In genomic region chr20:10794765-10795164, GRCh38 we compare ENCODE assay signal across 18 cellular contexts.
DNase-seq lines count a peak whose midpoint lies in the region; ATAC-seq and TF ChIP-seq lines count a peak whose summit lies in the region.
"Had no signal": no experiment of that assay in that cellular context is flagged by ENCODE, and none has a peak within 500 bp of the region (broad histone marks: within the 10 kb centered on the region; RNA-seq: fewer than 3 reads in every experiment).

No MANE protein-coding gene starts in this region.

- peaks cover 11% of the 10 kb centered on the region; the same call in 1 of the 2 replicates for H3K9me2 ChIP-seq in GM23338 (ENCODE audit: insufficient read depth)

- intact Hi-C loops in body of pancreas (cut with DNase I) (no loop called here), esophagus muscularis mucosa (cut with DNase I) (no loop called here)
- intact Hi-C loops in activated CD4-positive, alpha-beta T cell treated with anti-CD3 and anti-CD28 coated beads, Interleukin-2, amount 10 ng/mL, durations not matched to agents 24 days and 14 days (cut with micrococcal nuclease) = no loop called here

- no peak overlapping the region for H3K4me3 Mint-ChIP-seq in GM23338
- H3K4me3 Mint-ChIP-seq in activated CD4-positive, alpha-beta T cell treated with anti-CD3 and anti-CD28 coated beads, Interleukin-2, amount 10 ng/mL, durations not matched to agents 24 days and 14 days = no peak overlapping the region
- H3K4me3 Mint-ChIP-seq: B cell; CD4-positive, CD25-positive, alpha-beta regulatory T cell; CD8-positive, alpha-beta T cell had no signal

- no peak for TF ChIP-seq CTCF in GM23338 (conservative IDR thresholded peaks at IDR 0.05; ENCODE audit: low read depth in 2 of 2)
- no peak for TF ChIP-seq CTCF in body of pancreas (IDR thresholded peaks at IDR 0.05)
- TF ChIP-seq CTCF in esophagus muscularis mucosa (IDR thresholded peaks at IDR 0.05) = no peak

- H3K36me3 ChIP-seq in GM23338 (ENCODE audit: insufficient read depth) (no peaks in the 10 kb centered on the region), body of pancreas (replicated peaks in 1 of 2; ENCODE audit: insufficient read depth in 1 of 2, low read depth in 2 of 2) (no peaks in the 10 kb centered on the region), esophagus muscularis mucosa (no peaks in the 10 kb centered on the region), neuronal stem cell (replicated peaks in 1 of 2; ENCODE audit: control insufficient read depth in 2 of 2, insufficient read depth in 2 of 2, low read length in 2 of 2) (no peaks in the 10 kb centered on the region)
- H3K36me3 ChIP-seq: BLaER1 had no signal

- no peak overlapping the region for H4K91ac ChIP-seq in neuronal stem cell (ENCODE audit: low read depth, low read length, poor library complexity)

- no peaks in the 10 kb centered on the region for H3F3A ChIP-seq in GM23338 (replicated peaks; ENCODE audit: low read depth)

- no peaks in the 10 kb centered on the region; the same call in 1 of the 3 replicates for H3K36me3 Mint-ChIP-seq in GM23338 (ENCODE audit: low read depth)
- H3K36me3 Mint-ChIP-seq in activated CD4-positive, alpha-beta T cell treated with anti-CD3 and anti-CD28 coated beads, Interleukin-2, amount 10 ng/mL, durations not matched to agents 24 days and 14 days (ENCODE audit: low read depth) = no peaks in the 10 kb centered on the region
- H3K36me3 Mint-ChIP-seq: CD4-positive, CD25-positive, alpha-beta regulatory T cell; CD8-positive, alpha-beta T cell had no signal

- no peak overlapping the region for H3K14ac ChIP-seq in neuronal stem cell (ENCODE audit: low read length)

- no peak overlapping the region for H3K23ac ChIP-seq in neuronal stem cell (ENCODE audit: low read depth, low read length, poor library complexity)

- 0 out of 2 replicates have a peak overlapping the region, but pooled peaks have one; percentile 63 for H3K4me2 ChIP-seq in GM23338
- H3K4me2 ChIP-seq in neuronal stem cell (ENCODE audit: insufficient read depth, low read length, poor library complexity, severe bottlenecking) = no peak overlapping the region
- H3K4me2 ChIP-seq: BLaER1 had no signal

- peaks cover 2% of the 10 kb centered on the region for H3K79me1 ChIP-seq in neuronal stem cell (ENCODE audit: low read depth, low read length)

- peak overlapping the region; percentile 84 for H2BK15ac ChIP-seq in neuronal stem cell (ENCODE audit: low read length)

- peaks cover 24% of the 10 kb centered on the region for H3K4me1 Mint-ChIP-seq in GM23338
- no peaks in the 10 kb centered on the region for H3K4me1 Mint-ChIP-seq in activated CD4-positive, alpha-beta T cell treated with anti-CD3 and anti-CD28 coated beads, Interleukin-2, amount 10 ng/mL, durations not matched to agents 24 days and 14 days
- H3K4me1 Mint-ChIP-seq: B cell; CD4-positive, CD25-positive, alpha-beta regulatory T cell had no signal

- H3K27me3 ChIP-seq in GM23338 (ENCODE audit: insufficient read depth) (no peaks in the 10 kb centered on the region), body of pancreas (no peaks in the 10 kb centered on the region), esophagus muscularis mucosa (no peaks in the 10 kb centered on the region), neuronal stem cell (ENCODE audit: control insufficient read depth in 3 of 3, insufficient read depth in 3 of 3, low read depth in 1 of 3, low read length in 3 of 3) (peaks cover 0 to 4% (median 0%) of the 10 kb centered on the region in 3 experiments)
- H3K27me3 ChIP-seq: BLaER1 had no signal

- H2AFZ ChIP-seq in GM23338 (peak overlapping the region; percentile 92; the same call in 1 of the 2 replicates), neuronal stem cell (ENCODE audit: low read length) (no peak overlapping the region)

- H2BK5ac ChIP-seq in neuronal stem cell (ENCODE audit: low read length) = no peak overlapping the region

- no peak overlapping the region for H3K4ac ChIP-seq in neuronal stem cell (ENCODE audit: low read length)

- H2BK120ac ChIP-seq in neuronal stem cell (ENCODE audit: low read depth, low read length) = no peak overlapping the region

- no peak for TF ChIP-seq EP300 in esophagus muscularis mucosa (IDR thresholded peaks at IDR 0.05)

- no peak for DNase-seq in GM23338 (ENCODE audit: low spot score)
- peak in 2 of 4 donors; percentile 21 to 38 for DNase-seq in body of pancreas
- DNase-seq in esophagus muscularis mucosa (ENCODE audit: extremely low spot score) = peak; percentile 47
- no peak for DNase-seq in neuronal stem cell (ENCODE audit: low spot score)
- no peak for DNase-seq in erythroblast (lab: John Stamatoyannopoulos, UW)
- no peak for DNase-seq in activated CD4-positive, alpha-beta T cell treated with anti-CD3 and anti-CD28 coated beads, Interleukin-2, amount 10 ng/mL, durations not matched to agents 24 days and 14 days
- DNase-seq in NCI-H226 = no peak
- DNase-seq: Caco-2; CD4-positive, CD25-positive, alpha-beta regulatory T cell; CD8-positive, alpha-beta T cell; DMS79 treated with DMSO at 0.1 percent for 48 hours; GF-D8; H9 had no signal

- H3K4me1 ChIP-seq in GM23338 (ENCODE audit: insufficient read depth) = peaks cover 24% of the 10 kb centered on the region
- peaks cover 51% of the 10 kb centered on the region for H3K4me1 ChIP-seq in body of pancreas
- no peaks in the 10 kb centered on the region for H3K4me1 ChIP-seq in esophagus muscularis mucosa
- peaks cover 5 to 9% of the 10 kb centered on the region in 2 donors for H3K4me1 ChIP-seq in neuronal stem cell (ENCODE audit: control insufficient read depth in 2 of 2, insufficient read depth in 1 of 2, low read depth in 1 of 2, low read length in 2 of 2)
- H3K4me1 ChIP-seq: BLaER1, Caco-2 had no signal

- H3K27me3 Mint-ChIP-seq in GM23338 (ENCODE audit: insufficient read depth, low read depth, poor library complexity) = peaks cover 2% of the 10 kb centered on the region
- H3K27me3 Mint-ChIP-seq in activated CD4-positive, alpha-beta T cell treated with anti-CD3 and anti-CD28 coated beads, Interleukin-2, amount 10 ng/mL, durations not matched to agents 24 days and 14 days = no peaks in the 10 kb centered on the region
- H3K27me3 Mint-ChIP-seq: B cell; CD4-positive, CD25-positive, alpha-beta regulatory T cell had no signal

- no peaks in the 10 kb centered on the region for H3K79me2 ChIP-seq in GM23338 (replicated peaks; ENCODE audit: insufficient read depth)

- no peak overlapping the region for H4K8ac ChIP-seq in neuronal stem cell (ENCODE audit: low read depth, low read length)

- ATAC-seq in GM23338 = no peak
- ATAC-seq in body of pancreas = peak; percentile 28
- ATAC-seq in GM21447 (IDR thresholded peaks at IDR 0.05; ENCODE audit: unreplicated experiment) = no peak
- ATAC-seq: CD8-positive, alpha-beta T cell; HCT116 had no signal

- WGBS in body of pancreas, 2 donors = 41 to 70% methylated on average over 3 of the region's 3 CpGs
- WGBS in esophagus muscularis mucosa = 90% methylated on average over 2 of the region's 3 CpGs
- no CpG with 5 or more reads among the region's 3 CpGs for WGBS in neuronal stem cell (ENCODE audit: extremely low coverage in 2 of 2, insufficient read length in 2 of 2, insufficient replicate concordance in 1 of 2), 2 donors

- peak overlapping the region; percentile 14 for H2BK12ac ChIP-seq in neuronal stem cell (ENCODE audit: low read length)

- no peak overlapping the region for H3K27ac Mint-ChIP-seq in GM23338
- H3K27ac Mint-ChIP-seq in activated CD4-positive, alpha-beta T cell treated with anti-CD3 and anti-CD28 coated beads, Interleukin-2, amount 10 ng/mL, durations not matched to agents 24 days and 14 days = no peak overlapping the region
- H3K27ac Mint-ChIP-seq: B cell; CD4-positive, CD25-positive, alpha-beta regulatory T cell; CD8-positive, alpha-beta T cell had no signal

- H2AK5ac ChIP-seq in neuronal stem cell (ENCODE audit: low read depth, low read length) = peak overlapping the region; percentile 85

- H3K9me3 Mint-ChIP-seq in GM23338 = no peaks in the 10 kb centered on the region; the same call in 2 of the 3 replicates
- peaks cover 4% of the 10 kb centered on the region for H3K9me3 Mint-ChIP-seq in activated CD4-positive, alpha-beta T cell treated with anti-CD3 and anti-CD28 coated beads, Interleukin-2, amount 10 ng/mL, durations not matched to agents 24 days and 14 days
- H3K9me3 Mint-ChIP-seq: H9 had no signal

- H3K9ac ChIP-seq in neuronal stem cell (ENCODE audit: low read depth, low read length, poor library complexity) = no peak overlapping the region
- H3K9ac ChIP-seq: BLaER1 had no signal

- no peak for TF ChIP-seq POLR2A in body of pancreas (IDR thresholded peaks at IDR 0.05)
- TF ChIP-seq POLR2A in esophagus muscularis mucosa (IDR thresholded peaks at IDR 0.05; ENCODE audit: low read depth) = no peak
- TF ChIP-seq POLR2A in erythroblast (IDR thresholded peaks at IDR 0.05; ENCODE audit: low read length) = no peak

- H3K18ac ChIP-seq in neuronal stem cell (ENCODE audit: low read length) = peak overlapping the region; percentile 39

- H3K27ac ChIP-seq in GM23338 (ENCODE audit: low read depth) (no peak overlapping the region), body of pancreas (peak overlapping the region; percentile 58 to 88 (median 76)), esophagus muscularis mucosa (replicated peaks in 1 of 4) (no peak overlapping the region), neuronal stem cell (replicated peaks; ENCODE audit: low read length) (no peak overlapping the region)
- H3K27ac ChIP-seq: BLaER1, C4-2B had no signal

- H3K9me3 ChIP-seq in body of pancreas = no peaks in the 10 kb centered on the region
- H3K9me3 ChIP-seq in esophagus muscularis mucosa = no peaks in the 10 kb centered on the region
- no peaks in the 10 kb centered on the region for H3K9me3 ChIP-seq in neuronal stem cell (replicated peaks in 1 of 2; ENCODE audit: control insufficient read depth in 2 of 2, insufficient read depth in 1 of 2, low read depth in 1 of 2, low read length in 2 of 2)
- H3K9me3 ChIP-seq: BLaER1, Caco-2 had no signal

- H4K20me1 ChIP-seq in GM23338 (replicated peaks; ENCODE audit: insufficient read depth) = no peaks in the 10 kb centered on the region
- H4K20me1 ChIP-seq: BLaER1 had no signal

- H3K4me3 ChIP-seq in GM23338 (no peak overlapping the region), body of pancreas (no peak overlapping the region), esophagus muscularis mucosa (no peak overlapping the region), neuronal stem cell (ENCODE audit: low read length in 2 of 2) (no peak overlapping the region)
- H3K4me3 ChIP-seq: BLaER1 had no signal

TF ChIP-seq in GM23338, 12 proteins besides CTCF, POLR2A, EP300 and RAD21 (continues in another document):
- TF ChIP-seq POLR2AphosphoS5 (IDR thresholded peaks at IDR 0.05; ENCODE audit: low read depth) (no peak), JUNB (IDR thresholded peaks at IDR 0.05; ENCODE audit: unreplicated experiment) (no peak), ETS1 (IDR thresholded peaks at IDR 0.05) (no peak)

Comparison
In these comparisons a context has a peak if more than half of its experiments do, and no peak if none do; other contexts are left out.
1. H3K27ac ChIP-seq: peak in body of pancreas (4 of 4); none in GM23338 (single experiment), esophagus muscularis mucosa (0 of 4) and neuronal stem cell (single experiment).